Comparison of ENCODE assay signal across 17 cellular contexts in the genomic region with DNA sequence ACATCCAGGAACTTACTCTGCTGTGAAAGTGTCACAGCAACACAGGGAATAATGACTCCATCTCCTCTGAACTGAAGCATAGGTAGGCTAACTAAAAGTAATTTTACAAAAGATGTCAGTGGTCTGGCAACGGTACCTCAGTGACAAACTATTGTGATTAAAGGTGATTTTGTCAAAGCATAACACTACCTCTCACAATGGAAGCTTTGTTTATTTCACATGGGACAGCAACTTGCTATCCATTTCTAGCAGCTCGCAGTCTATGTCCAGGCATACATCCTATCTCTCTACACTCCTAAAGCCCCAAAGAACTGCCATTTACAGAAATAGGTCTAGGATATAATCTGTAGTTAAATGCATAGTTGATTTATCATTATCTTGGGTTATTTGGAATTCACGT.
DNase-seq lines count a peak whose midpoint lies in the region; ATAC-seq and TF ChIP-seq lines count a peak whose summit lies in the region.
"Had no signal": no experiment of that assay in that cellular context is flagged by ENCODE, and none has a peak within 500 bp of the region (broad histone marks: within the 10 kb centered on the region; RNA-seq: fewer than 3 reads in every experiment).

No MANE protein-coding gene starts in this region.

- H3K27me3 ChIP-seq in right atrium auricular region (no peaks in the 10 kb centered on the region), tibial artery (no peaks in the 10 kb centered on the region)
- H3K27me3 ChIP-seq: BLaER1 treated with 17β-estradiol and CSF1 and Interleukin-3, amounts not matched to agents 10 nM and 100 nM had no signal

- H3K27me3 Mint-ChIP-seq in nephron (ENCODE audit: low read depth) = no peaks in the 10 kb centered on the region
- H3K27me3 Mint-ChIP-seq in activated T-cell treated with anti-CD3 and anti-CD28 coated beads, Interleukin-2, amount 50 U/mL, for 72 hours (ENCODE audit: low read depth) = peaks cover 7% of the 10 kb centered on the region
- H3K27me3 Mint-ChIP-seq: B cell had no signal

- H3K36me3 ChIP-seq in right atrium auricular region (no peaks in the 10 kb centered on the region), tibial artery (no peaks in the 10 kb centered on the region)
- H3K36me3 ChIP-seq: BLaER1 treated with 17β-estradiol and CSF1 and Interleukin-3, amounts not matched to agents 10 nM and 100 nM had no signal

- peak overlapping the region in 2 of 3 experiments; percentile 66 to 83 for H3K27ac Mint-ChIP-seq in nephron
- no peak overlapping the region for H3K27ac Mint-ChIP-seq in activated T-cell treated with anti-CD3 and anti-CD28 coated beads, Interleukin-2, amount 50 U/mL, for 72 hours
- H3K27ac Mint-ChIP-seq: B cell; CD4-positive, alpha-beta T cell; CD8-positive, alpha-beta T cell had no signal

- no peaks in the 10 kb centered on the region for H3K9me3 ChIP-seq in right atrium auricular region
- no peaks in the 10 kb centered on the region for H3K9me3 ChIP-seq in tibial artery
- H3K9me3 ChIP-seq: A549, Caco-2 had no signal

- no peaks in the 10 kb centered on the region for H3K9me3 Mint-ChIP-seq in nephron
- H3K9me3 Mint-ChIP-seq in activated T-cell treated with anti-CD3 and anti-CD28 coated beads, Interleukin-2, amount 50 U/mL, for 72 hours = peaks cover 0 to 3% of the 10 kb centered on the region in 2 donors
- H3K9me3 Mint-ChIP-seq: CD4-positive, alpha-beta T cell; CD8-positive, alpha-beta T cell had no signal

- DNase-seq in right atrium auricular region (ENCODE audit: low spot score) (peak; percentile 26), left cardiac atrium (no peak), tibial artery (no peak)
- DNase-seq in activated T-cell treated with anti-CD3 and anti-CD28 coated beads, Interleukin-2, amount 50 U/mL, for 72 hours = no peak
- DNase-seq: AML-193; Caco-2; Calu3; CD4-positive, alpha-beta T cell; CD8-positive, alpha-beta T cell; DMS79 treated with DMSO at 0.1 percent for 48 hours; GF-D8 had no signal

- TF ChIP-seq CTCF in right atrium auricular region (IDR thresholded peaks at IDR 0.05) (no peak), nephron (IDR thresholded peaks at IDR 0.05; ENCODE audit: unreplicated experiment in 3 of 3) (no peak), tibial artery (IDR thresholded peaks at IDR 0.05) (no peak)

- no peaks in the 10 kb centered on the region for H3K4me1 ChIP-seq in right atrium auricular region
- no peaks in the 10 kb centered on the region for H3K4me1 ChIP-seq in tibial artery
- H3K4me1 ChIP-seq: Caco-2 had no signal

- H3K27ac ChIP-seq in right atrium auricular region = no peak overlapping the region
- H3K27ac ChIP-seq in tibial artery = no peak overlapping the region
- H3K27ac ChIP-seq: 22Rv1; A549; BLaER1 treated with 17β-estradiol and CSF1 and Interleukin-3, amounts not matched to agents 10 nM and 100 nM; C4-2B had no signal

- ATAC-seq in left cardiac atrium = no peak
- no peak for ATAC-seq in activated T-cell treated with anti-CD3 and anti-CD28 coated beads, Interleukin-2, amount 50 U/mL, for 72 hours (replicated peaks in 1 of 2)
- ATAC-seq: A549; CD8-positive, alpha-beta T cell had no signal

- H3K36me3 Mint-ChIP-seq in nephron (ENCODE audit: low read depth) = no peaks in the 10 kb centered on the region
- H3K36me3 Mint-ChIP-seq in activated T-cell treated with anti-CD3 and anti-CD28 coated beads, Interleukin-2, amount 50 U/mL, for 72 hours (ENCODE audit: insufficient read depth in 2 of 2) = no peaks in the 10 kb centered on the region
- H3K36me3 Mint-ChIP-seq: CD8-positive, alpha-beta T cell had no signal

- H3K4me3 ChIP-seq in right atrium auricular region = no peak overlapping the region
- H3K4me3 ChIP-seq in tibial artery = no peak overlapping the region
- H3K4me3 ChIP-seq: A549; BLaER1 treated with 17β-estradiol and CSF1 and Interleukin-3, amounts not matched to agents 10 nM and 100 nM had no signal

- intact Hi-C loops in left cardiac atrium (cut with DNase I) = no loop called here
- intact Hi-C loops in tibial artery (cut with DNase I; ENCODE audit: low total_unique reads) = no loop called here

- no peak overlapping the region for H3K4me3 Mint-ChIP-seq in nephron
- H3K4me3 Mint-ChIP-seq in activated T-cell treated with anti-CD3 and anti-CD28 coated beads, Interleukin-2, amount 50 U/mL, for 72 hours = no peak overlapping the region
- H3K4me3 Mint-ChIP-seq: B cell; CD4-positive, alpha-beta T cell; CD8-positive, alpha-beta T cell had no signal

- peaks cover 54% of the 10 kb centered on the region for H3K4me1 Mint-ChIP-seq in nephron
- no peaks in the 10 kb centered on the region for H3K4me1 Mint-ChIP-seq in activated T-cell treated with anti-CD3 and anti-CD28 coated beads, Interleukin-2, amount 50 U/mL, for 72 hours (ENCODE audit: low read depth)
- H3K4me1 Mint-ChIP-seq: B cell had no signal
